ENCODE assay signal across 1 cellular context in genomic region chrX:7218321-7219152, GRCh38.
TF ChIP-seq lines count a peak whose summit lies in the region.

No MANE protein-coding gene starts in this region.

TF ChIP-seq in WTC11, 78 proteins besides CTCF, POLR2A, EP300 and RAD21 (continued from another document):
- TF ChIP-seq E2F5 (CRISPR knock-in tag; IDR thresholded peaks at IDR 0.05) (no peak), GABPB1 (CRISPR knock-in tag; IDR thresholded peaks at IDR 0.05) (peak; percentile 93)
- TF ChIP-seq, protein P1, sequence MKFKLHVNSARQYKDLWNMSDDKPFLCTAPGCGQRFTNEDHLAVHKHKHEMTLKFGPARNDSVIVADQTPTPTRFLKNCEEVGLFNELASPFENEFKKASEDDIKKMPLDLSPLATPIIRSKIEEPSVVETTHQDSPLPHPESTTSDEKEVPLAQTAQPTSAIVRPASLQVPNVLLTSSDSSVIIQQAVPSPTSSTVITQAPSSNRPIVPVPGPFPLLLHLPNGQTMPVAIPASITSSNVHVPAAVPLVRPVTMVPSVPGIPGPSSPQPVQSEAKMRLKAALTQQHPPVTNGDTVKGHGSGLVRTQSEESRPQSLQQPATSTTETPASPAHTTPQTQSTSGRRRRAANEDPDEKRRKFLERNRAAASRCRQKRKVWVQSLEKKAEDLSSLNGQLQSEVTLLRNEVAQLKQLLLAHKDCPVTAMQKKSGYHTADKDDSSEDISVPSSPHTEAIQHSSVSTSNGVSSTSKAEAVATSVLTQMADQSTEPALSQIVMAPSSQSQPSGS (CRISPR knock-in tag; IDR thresholded peaks at IDR 0.05; ENCODE audit: borderline replicate concordance, low read depth) = no peak
